In genomic region chrX:45381841-45382240, GRCh38 we compare ENCODE assay signal across 7 cellular contexts.
"Had no signal": no experiment of that assay in that cellular context is flagged by ENCODE, and none has a peak within 500 bp of the region (broad histone marks: within the 10 kb centered on the region; RNA-seq: fewer than 3 reads in every experiment).

No MANE protein-coding gene starts in this region.

- ATAC-seq: HepG2, K562 had no signal

- H3K27ac ChIP-seq: HL-60 had no signal

- DNase-seq: GOT3, H9, HCEC 1CT, KG1 had no signal

- H3K4me3 ChIP-seq: K562 had no signal
